22 cellular contexts compared by ENCODE assay signal in the genomic region with DNA sequence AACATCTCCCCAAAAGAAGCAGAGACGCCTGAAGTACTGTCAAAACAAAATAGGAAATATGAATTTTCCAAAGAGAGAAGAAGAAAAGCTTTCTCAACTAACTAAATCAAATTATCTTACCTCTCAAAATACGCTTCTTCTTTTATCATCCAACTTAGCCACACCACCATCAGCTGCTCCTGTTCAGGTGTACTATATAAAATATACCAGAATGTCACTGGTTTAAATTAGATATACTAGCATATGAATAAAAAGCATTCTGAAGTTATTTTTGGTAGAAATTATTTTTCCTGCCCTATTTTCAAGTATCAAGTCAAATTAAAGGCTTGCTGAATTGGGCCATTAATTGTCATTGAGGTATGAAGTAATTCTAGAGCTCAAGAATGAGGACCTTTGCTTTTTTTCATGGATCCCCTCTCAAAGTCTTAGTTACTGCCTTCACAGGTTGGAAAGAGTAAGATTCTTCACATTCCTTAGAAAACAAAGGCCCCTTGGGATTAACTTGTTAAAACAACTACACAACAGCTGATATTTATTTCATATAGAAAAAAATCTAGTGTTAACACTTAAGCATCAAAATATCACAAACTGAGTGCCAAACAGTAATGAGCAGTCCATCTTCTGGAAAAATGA. TPM values are rescaled to one million over a fixed set of nuclear protein-coding genes. Genes with fewer than 3 reads are reported as not detected.
A peak's percentile ranks its signal among the peaks of the same experiment; 100 is the strongest.
DNase-seq lines count a peak whose midpoint lies in the region; ATAC-seq and TF ChIP-seq lines count a peak whose summit lies in the region.
"Had no signal": no experiment of that assay in that cellular context is flagged by ENCODE, and none has a peak within 500 bp of the region (broad histone marks: within the 10 kb centered on the region; RNA-seq: fewer than 3 reads in every experiment).

No MANE protein-coding gene starts in this region.

- H2AFZ ChIP-seq in GM23338 (no peak overlapping the region), neural progenitor cell (replicated peaks) (no peak overlapping the region)

- no peaks in the 10 kb centered on the region for H3K4me1 ChIP-seq in GM23338 (ENCODE audit: insufficient read depth)
- H3K4me1 ChIP-seq in HUES64 (ENCODE audit: insufficient read depth, low read length): peaks cover 9% of the 10 kb centered on the region; the same call in 1 of the 2 replicates
- peaks cover 6% of the 10 kb centered on the region for H3K4me1 ChIP-seq in endodermal cell (ENCODE audit: control insufficient read depth, insufficient read depth, low read length)
- peaks cover 6% of the 10 kb centered on the region for H3K4me1 ChIP-seq in neural progenitor cell
- no peaks in the 10 kb centered on the region for H3K4me1 ChIP-seq in stomach
- H3K4me1 ChIP-seq: BLaER1 treated with 17β-estradiol and CSF1 and Interleukin-3, amounts not matched to agents 10 nM and 100 nM had no signal

- DNase-seq in GM23338 (ENCODE audit: low spot score): peak; percentile 74
- no peak for DNase-seq in endodermal cell
- peak; percentile 34 for DNase-seq in neural progenitor cell (ENCODE audit: low spot score)
- no peak for DNase-seq in stomach
- no peak for DNase-seq in NCI-H128 (lab: John Stamatoyannopoulos, UW; ENCODE audit: unreplicated experiment)
- DNase-seq: 8988T; AML-193; CD4-positive, alpha-beta T cell; GOT3; Karpas-422; NCI-H1092 treated with DMSO at 0.1 percent for 48 hours; NCI-H1436 treated with DMSO at 0.1 percent for 48 hours; NCI-H187 treated with DMSO at 0.1 percent for 48 hours; NCI-H524; NCI-H748 treated with DMSO at 0.1 percent for 48 hours; SIG-M5 had no signal

- 100% methylated on average over 1 of the region's 2 CpGs for WGBS in HUES64
- WGBS in endodermal cell (ENCODE audit: insufficient coverage in 1 of 2, insufficient read length in 1 of 2), 2 experiments: 91 to 100% methylated on average over 1 of the region's 2 CpGs
- 88 to 97% (median 95%) methylated on average over 2 of the region's 2 CpGs for WGBS in stomach, 5 donors

- H3K27ac ChIP-seq in GM23338 (ENCODE audit: low read depth) (peak overlapping the region; percentile 6; the same call in 1 of the 2 replicates), HUES64 (ENCODE audit: low read depth, low read length) (peak overlapping the region; percentile 77), endodermal cell (ENCODE audit: low read depth, low read length) (no peak overlapping the region), neural progenitor cell (peak overlapping the region; percentile 4), stomach (no peak overlapping the region)
- H3K27ac ChIP-seq: BLaER1 treated with 17β-estradiol and CSF1 and Interleukin-3, amounts not matched to agents 10 nM and 100 nM; SK-N-MC had no signal

- H3K4me1 Mint-ChIP-seq in GM23338 (no peaks in the 10 kb centered on the region; the same call in 2 of the 3 replicates), endodermal cell (peaks cover 9% of the 10 kb centered on the region), neural progenitor cell (no peaks in the 10 kb centered on the region)

- H3K9me2 ChIP-seq in GM23338 (ENCODE audit: insufficient read depth): no peaks in the 10 kb centered on the region

- H3K9me3 ChIP-seq in HUES64 (ENCODE audit: insufficient read depth, low read depth, low read length) (no peaks in the 10 kb centered on the region), endodermal cell (ENCODE audit: control insufficient read depth, low read length) (no peaks in the 10 kb centered on the region), neural progenitor cell (ENCODE audit: low read depth) (no peaks in the 10 kb centered on the region), stomach (no peaks in the 10 kb centered on the region)
- H3K9me3 ChIP-seq: BLaER1 treated with 17β-estradiol and CSF1 and Interleukin-3, amounts not matched to agents 10 nM and 100 nM had no signal

- H3K36me3 Mint-ChIP-seq in GM23338 (ENCODE audit: low read depth): peaks cover 38% of the 10 kb centered on the region
- H3K36me3 Mint-ChIP-seq in endodermal cell (ENCODE audit: low read depth): peaks cover 55% of the 10 kb centered on the region
- peaks cover 22% of the 10 kb centered on the region for H3K36me3 Mint-ChIP-seq in neural progenitor cell

- H3K27ac Mint-ChIP-seq in GM23338 (0 out of 2 replicates have a peak overlapping the region, but pooled peaks have one; percentile 67), endodermal cell (peak overlapping the region; percentile 88), neural progenitor cell (no peak overlapping the region)
- H3K27ac Mint-ChIP-seq: CD4-positive, alpha-beta T cell had no signal

- no peaks in the 10 kb centered on the region for H3F3A ChIP-seq in GM23338 (replicated peaks; ENCODE audit: low read depth)
- H3F3A ChIP-seq in neural progenitor cell (ENCODE audit: low read depth): no peaks in the 10 kb centered on the region

- no peaks in the 10 kb centered on the region for H4K20me1 ChIP-seq in GM23338 (replicated peaks; ENCODE audit: insufficient read depth)
- H4K20me1 ChIP-seq in neural progenitor cell (ENCODE audit: low read depth): no peaks in the 10 kb centered on the region
- H4K20me1 ChIP-seq: BLaER1 treated with 17β-estradiol and CSF1 and Interleukin-3, amounts not matched to agents 10 nM and 100 nM had no signal

- H3K4me2 ChIP-seq in GM23338 (no peak overlapping the region), neural progenitor cell (no peak overlapping the region)
- H3K4me2 ChIP-seq: BLaER1 treated with 17β-estradiol and CSF1 and Interleukin-3, amounts not matched to agents 10 nM and 100 nM had no signal

- no peak for TF ChIP-seq EP300 in stomach (IDR thresholded peaks at IDR 0.05)

- no peak overlapping the region for H3K4me3 ChIP-seq in GM23338
- H3K4me3 ChIP-seq in HUES64 (ENCODE audit: low read length): no peak overlapping the region
- H3K4me3 ChIP-seq in endodermal cell (ENCODE audit: low read length): no peak overlapping the region
- no peak overlapping the region for H3K4me3 ChIP-seq in neural progenitor cell
- H3K4me3 ChIP-seq in stomach: no peak overlapping the region
- H3K4me3 ChIP-seq: BLaER1 treated with 17β-estradiol and CSF1 and Interleukin-3, amounts not matched to agents 10 nM and 100 nM; SK-N-MC had no signal

- TF ChIP-seq POLR2A in stomach (IDR thresholded peaks at IDR 0.05): no peak

- no peaks in the 10 kb centered on the region for H3K27me3 ChIP-seq in GM23338 (ENCODE audit: insufficient read depth)
- H3K27me3 ChIP-seq in HUES64 (ENCODE audit: insufficient read depth, low read length): no peaks in the 10 kb centered on the region
- H3K27me3 ChIP-seq in endodermal cell (ENCODE audit: control insufficient read depth, insufficient read depth, low read length, poor library complexity, severe bottlenecking): no peaks in the 10 kb centered on the region
- H3K27me3 ChIP-seq in neural progenitor cell: no peaks in the 10 kb centered on the region
- no peaks in the 10 kb centered on the region for H3K27me3 ChIP-seq in stomach
- H3K27me3 ChIP-seq: BLaER1 treated with 17β-estradiol and CSF1 and Interleukin-3, amounts not matched to agents 10 nM and 100 nM had no signal

- H3K79me2 ChIP-seq in GM23338 (replicated peaks; ENCODE audit: insufficient read depth): no peaks in the 10 kb centered on the region
- no peaks in the 10 kb centered on the region for H3K79me2 ChIP-seq in neural progenitor cell (ENCODE audit: low read depth)

- ATAC-seq in GM23338 (peak; percentile 75), HG03139 (IDR thresholded peaks at IDR 0.05; ENCODE audit: unreplicated experiment) (no peak), HG02885 (IDR thresholded peaks at IDR 0.05; ENCODE audit: poor library complexity, unreplicated experiment) (no peak)
- ATAC-seq: HCT116 had no signal

- H3K36me3 ChIP-seq in GM23338 (ENCODE audit: insufficient read depth): no peaks in the 10 kb centered on the region; the same call in 1 of the 2 replicates
- H3K36me3 ChIP-seq in HUES64 (ENCODE audit: insufficient read depth, low read length): peaks cover 75% of the 10 kb centered on the region
- H3K36me3 ChIP-seq in endodermal cell (ENCODE audit: control insufficient read depth, insufficient read depth, low read length): peaks cover 54% of the 10 kb centered on the region
- peaks cover 36% of the 10 kb centered on the region for H3K36me3 ChIP-seq in neural progenitor cell
- H3K36me3 ChIP-seq in stomach: peaks cover 17 to 100% (median 90%) of the 10 kb centered on the region in 4 donors

- intact Hi-C loops in stomach (cut with DNase I; ENCODE audit: low total_unique reads): no loop called here

- H3K4me3 Mint-ChIP-seq in GM23338 (no peak overlapping the region), endodermal cell (no peak overlapping the region), neural progenitor cell (no peak overlapping the region)
- H3K4me3 Mint-ChIP-seq: CD4-positive, alpha-beta T cell had no signal

- H3K9me3 Mint-ChIP-seq in GM23338 (no peaks in the 10 kb centered on the region), endodermal cell (no peaks in the 10 kb centered on the region), neural progenitor cell (no peaks in the 10 kb centered on the region)
- H3K9me3 Mint-ChIP-seq: CD4-positive, alpha-beta T cell had no signal

- TF ChIP-seq CTCF in GM23338 (conservative IDR thresholded peaks at IDR 0.05; ENCODE audit: low read depth in 2 of 2): no peak
- TF ChIP-seq CTCF in endodermal cell (conservative IDR thresholded peaks at IDR 0.05): no peak
- no peak for TF ChIP-seq CTCF in neural progenitor cell (IDR thresholded peaks at IDR 0.05)
- TF ChIP-seq CTCF in stomach (IDR thresholded peaks at IDR 0.05): no peak

- H3K27me3 Mint-ChIP-seq in GM23338 (ENCODE audit: insufficient read depth, low read depth, poor library complexity) (no peaks in the 10 kb centered on the region), endodermal cell (ENCODE audit: insufficient read depth) (no peaks in the 10 kb centered on the region), neural progenitor cell (ENCODE audit: insufficient read depth, low read depth) (no peaks in the 10 kb centered on the region)
- H3K27me3 Mint-ChIP-seq: CD4-positive, alpha-beta T cell had no signal

- H3K9ac ChIP-seq in HUES64 (ENCODE audit: low read depth, low read length) (peak overlapping the region; percentile 41; the same call in 1 of the 2 replicates), endodermal cell (ENCODE audit: extremely low read depth, low read length, poor library complexity, severe bottlenecking) (peak overlapping the region; percentile 35), neural progenitor cell (no peak overlapping the region)
- H3K9ac ChIP-seq: BLaER1 treated with 17β-estradiol and CSF1 and Interleukin-3, amounts not matched to agents 10 nM and 100 nM had no signal

RNA-seq across cellular contexts. Expression of gene INTS2, which starts 30.1 kb away (rescaled TPM):
- total RNA-seq in GM23338 (2014; rRNA removed; shearing (Covaris generic)): 27.5 and 31.6 TPM in 2 replicates
- polyA plus RNA-seq in GM23338 (2016; fragmentation: Nextera tagmentation; extraction: Ambion mirVana): 4.9 and 5.9 TPM in 2 replicates
- polyA plus RNA-seq in HUES64 (2013, experiment 1 of 2): 9.9 TPM
- 11.7 TPM for polyA plus RNA-seq in HUES64 (2013, experiment 2 of 2)
- 10 to 100 TPM; 22.3 to 28.2 TPM for total RNA-seq in endodermal cell
- 17.6 TPM for polyA plus RNA-seq in endodermal cell (2013, experiment 1 of 2)
- 16.2 TPM for polyA plus RNA-seq in endodermal cell (2013, experiment 2 of 2)
- total RNA-seq in neural progenitor cell (ENCODE audit: low replicate concordance): 32.8 and 41.6 TPM in 2 replicates
- total RNA-seq in stomach: 10 to 100 TPM in 1 of 5 donors, 1 to 10 TPM in 3, under 1 TPM in 1; 0.58 to 32.5 (median 6.4) TPM
- polyA plus RNA-seq in stomach: 1 to 10 TPM; 1.4 to 2.1 (median 1.4) TPM

RNA-seq across cellular contexts. Expression of gene BRIP1, which starts 34.3 kb away (rescaled TPM):
- total RNA-seq in GM23338 (2014; rRNA removed; shearing (Covaris generic)): 23.1 and 24.2 TPM in 2 replicates
- polyA plus RNA-seq in GM23338 (2016; fragmentation: Nextera tagmentation; extraction: Ambion mirVana) (5.5 and 8.0 TPM in 2 replicates), stomach (1 to 10 TPM in 1 of 3 donors, under 1 TPM in 2; 0.31 to 1.1 (median 0.37) TPM)
- polyA plus RNA-seq in HUES64 (2013, experiment 1 of 2): 15.3 TPM
- polyA plus RNA-seq in HUES64 (2013, experiment 2 of 2): 14.0 TPM
- total RNA-seq in endodermal cell (10 to 100 TPM; 24.2 to 25.5 TPM), neural progenitor cell (ENCODE audit: low replicate concordance) (40.5 and 66.4 TPM in 2 replicates), stomach (10 to 100 TPM in 1 of 5 donors, 1 to 10 TPM in 1, under 1 TPM in 2, not detected in 1; 0.58 to 10.8 (median 3.4) TPM)
- 16.2 TPM for polyA plus RNA-seq in endodermal cell (2013, experiment 1 of 2)
- polyA plus RNA-seq in endodermal cell (2013, experiment 2 of 2): 16.5 TPM

Comparison
In these comparisons a context has a peak if more than half of its experiments do, and no peak if none do; other contexts are left out.
1. DNase-seq: peak in GM23338 (single experiment) and neural progenitor cell (single experiment); none in endodermal cell (single experiment), stomach (single experiment) and NCI-H128 (single experiment).
2. H3K27ac ChIP-seq: peak in GM23338 (single experiment), HUES64 (single experiment) and neural progenitor cell (single experiment); none in endodermal cell (single experiment) and stomach (0 of 5).